ENCODE assay signal across 8 cellular contexts in genomic region chr12:107093547-107094448, GRCh38. TPM values are rescaled to one million over a fixed set of nuclear protein-coding genes. Genes with fewer than 3 reads are reported as not detected.
DNase-seq lines count a peak whose midpoint lies in the region; ATAC-seq and TF ChIP-seq lines count a peak whose summit lies in the region.

CRY1 (minus strand) TSS chr12:107093549; CDS start chr12:107092961, 588 bp downstream.

- peaks cover 2% of the 10 kb centered on the region; the same call in 1 of the 2 replicates for H3K9me3 ChIP-seq in ES-I3 (ENCODE audit: control insufficient read depth, insufficient read depth, low read length)

- peaks cover 0 to 10% of the 10 kb centered on the region in 2 donors for H3K36me3 Mint-ChIP-seq in activated naive CD4-positive, alpha-beta T cell treated with anti-CD3 and anti-CD28 coated beads, Interleukin-2, amount 50 U/mL, for 72 hours

- DNase-seq in HEK293T (ENCODE audit: extremely low spot score) (peak; percentile 93), NCI-H1092 (lab: John Stamatoyannopoulos, UW) (peak; percentile 90), SKM-1 treated with dmso at 0.1 percent for 144 hours (lab: John Stamatoyannopoulos, UW; ENCODE audit: unreplicated experiment) (peak; percentile 64), glomerular visceral epithelial cell (ENCODE audit: extremely low spot score) (peak; percentile 95), nucleus accumbens (lab: John Stamatoyannopoulos, UW) (peak; percentile 42 to 100 (median 96)), superior temporal gyrus (ENCODE audit: extremely low spot score) (peak; percentile 98)
- DNase-seq in activated naive CD4-positive, alpha-beta T cell treated with anti-CD3 and anti-CD28 coated beads, Interleukin-2, amount 50 U/mL, for 72 hours (ENCODE audit: low spot score in 2 of 2), result peak; percentile 94 to 97

- CTCF ChIA-PET in HEK293T (lab: Yijun Ruan, JAX), result no interaction called here

- ATAC-seq in activated naive CD4-positive, alpha-beta T cell treated with anti-CD3 and anti-CD28 coated beads, Interleukin-2, amount 50 U/mL, for 72 hours, result peak; percentile 87 to 88

- no peaks in the 10 kb centered on the region for H3K36me3 ChIP-seq in ES-I3 (ENCODE audit: insufficient read depth, low read length)

- H3K9me3 Mint-ChIP-seq in activated naive CD4-positive, alpha-beta T cell treated with anti-CD3 and anti-CD28 coated beads, Interleukin-2, amount 50 U/mL, for 72 hours, result peaks cover 0 to 15% of the 10 kb centered on the region in 2 donors

- H3K4me1 ChIP-seq in ES-I3 (ENCODE audit: insufficient read depth, low read length), result no peaks in the 10 kb centered on the region

- H3K27ac Mint-ChIP-seq in activated naive CD4-positive, alpha-beta T cell treated with anti-CD3 and anti-CD28 coated beads, Interleukin-2, amount 50 U/mL, for 72 hours, result peak within 1 kb of the TSS in 1 of 2 donors; percentile 99

- peak within 1 kb of the TSS; percentile 100 for H3K9ac ChIP-seq in ES-I3 (ENCODE audit: low read depth, low read length)

- POLR2A ChIA-PET in HEK293T (lab: Yijun Ruan, JAX), result interaction anchor here (0.6 to 1.9 kb wide), 8 partner anchors 12 to 340 kb away, joined by 3 to 10 read pairs (median 3); partner anchors contain the start of gene TMEM263

TF ChIP-seq in HEK293T, 16 proteins besides CTCF, POLR2A, EP300 and RAD21:
- TF ChIP-seq ARNT (IDR thresholded peaks at IDR 0.05) (no peak), L3MBTL2 (conservative IDR thresholded peaks at IDR 0.05) (peak; percentile 62; the same call in 1 of the 2 replicates)

RNA-seq across cellular contexts. Expression of gene CRY1, which starts in this region (rescaled TPM):
- 10 to 100 TPM; 12.6 to 32.8 TPM for total RNA-seq in activated naive CD4-positive, alpha-beta T cell treated with anti-CD3 and anti-CD28 coated beads, Interleukin-2, amount 50 U/mL, for 72 hours

Comparison
In these comparisons a context has a peak if more than half of its experiments do, and no peak if none do; other contexts are left out.
1. Peak in every context shown above with its lines: DNase-seq and ATAC-seq.